Comparison of ENCODE assay signal across 21 cellular contexts in the genomic region with DNA sequence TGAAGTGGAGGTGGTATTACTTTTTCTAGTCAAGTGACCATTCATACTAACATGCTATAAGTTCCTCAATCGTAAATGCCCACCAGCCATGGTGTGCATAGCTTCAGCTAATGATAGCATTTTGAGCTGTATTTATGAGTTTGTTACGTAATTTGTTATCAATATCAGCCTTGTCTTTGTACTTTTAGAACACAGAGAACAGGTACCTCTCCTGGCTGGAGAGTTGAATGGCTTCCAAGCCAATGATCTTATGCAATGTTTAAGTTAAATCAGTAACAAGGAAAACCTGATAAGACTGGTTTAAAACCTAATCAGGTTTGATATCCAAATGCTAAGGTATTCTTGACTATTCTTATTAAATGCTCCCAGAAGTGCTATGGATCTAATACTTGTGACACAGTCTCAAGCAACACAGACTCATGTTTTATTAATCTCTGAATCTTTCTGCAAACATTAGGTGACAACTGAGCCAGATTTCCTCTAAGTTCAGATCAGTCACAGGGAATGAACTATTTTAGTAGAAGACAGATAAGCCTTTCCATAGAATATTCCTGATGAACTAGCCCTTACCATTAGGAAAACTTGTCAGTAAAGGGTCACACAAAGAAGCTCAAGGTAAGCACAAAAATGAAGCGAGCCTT.
DNase-seq lines count a peak whose midpoint lies in the region; ATAC-seq, FAIRE-seq and TF ChIP-seq lines count a peak whose summit lies in the region.
"Had no signal": no experiment of that assay in that cellular context is flagged by ENCODE, and none has a peak within 500 bp of the region (broad histone marks: within the 10 kb centered on the region; RNA-seq: fewer than 3 reads in every experiment).

No MANE protein-coding gene starts in this region.

- no peak overlapping the region for H2AFZ ChIP-seq in hepatocyte
- H2AFZ ChIP-seq: GM23338 had no signal

- DNase-seq in A549 (ENCODE audit: low read depth in 1 of 2, low spot score in 1 of 2) = no peak
- peak; percentile 19 for DNase-seq in OCI-M1 (lab: John Stamatoyannopoulos, UW)
- peak; percentile 17 for DNase-seq in hepatocyte (ENCODE audit: low spot score)
- DNase-seq in MV-4-11 (lab: John Stamatoyannopoulos, UW) = no peak
- no peak for DNase-seq in amniotic stem cell (lab: John Stamatoyannopoulos, UW)
- DNase-seq: DMS153, GDM1, MG63, NCI-H1105, NCI-H1694, NCI-H2081 treated with DMSO at 0.1 percent for 48 hours, NCI-H748 treated with DMSO at 0.1 percent for 48 hours, RPMI8226, SHP77 treated with DMSO at 0.1 percent for 48 hours had no signal

- H3K27ac ChIP-seq in A549 = no peak overlapping the region
- peak overlapping the region; percentile 56 for H3K27ac ChIP-seq in hepatocyte
- peak overlapping the region; percentile 51 to 53 for H3K27ac ChIP-seq in mucosa of rectum (ENCODE audit: low read depth in 2 of 2, low read length in 2 of 2)
- H3K27ac ChIP-seq: 22Rv1, KMS-11 had no signal

- TF ChIP-seq EP300 in A549 (IDR thresholded peaks at IDR 0.05) = no peak

- no peak for ATAC-seq in A549
- no peak for ATAC-seq in HG03139 (IDR thresholded peaks at IDR 0.05; ENCODE audit: unreplicated experiment)
- ATAC-seq in SK-N-SH treated with all-trans-retinoic acid at 6 μM for 48 hours = no peak
- ATAC-seq: GM23338, HCT116 had no signal

- POLR2A ChIA-PET in A549 (lab: Yijun Ruan, JAX) = no interaction called here

- no peak for TF ChIP-seq POLR2A in A549 (IDR thresholded peaks at IDR 0.05; ENCODE audit: low read length)

- TF ChIP-seq CTCF in A549 (IDR thresholded peaks at IDR 0.05) = no peak
- TF ChIP-seq CTCF in hepatocyte (IDR thresholded peaks at IDR 0.05; ENCODE audit: poor library complexity) = no peak

- peaks cover 46% of the 10 kb centered on the region for H3K79me2 ChIP-seq in hepatocyte

- H3K4me2 ChIP-seq in A549 = peak overlapping the region; percentile 25; the same call in 1 of the 3 replicates
- peak overlapping the region; percentile 42 for H3K4me2 ChIP-seq in hepatocyte
- H3K4me2 ChIP-seq: GM23338, KMS-11 had no signal

- CTCF ChIA-PET in A549 (lab: Yijun Ruan, JAX) = no interaction called here

- no peak overlapping the region for H3K4me3 ChIP-seq in A549
- H3K4me3 ChIP-seq in hepatocyte = no peak overlapping the region
- no peak overlapping the region for H3K4me3 ChIP-seq in mucosa of rectum (ENCODE audit: low read length in 2 of 2)
- H3K4me3 ChIP-seq: GM23338, MG63 had no signal

- H3K9me2 ChIP-seq in hepatocyte (replicated peaks; ENCODE audit: insufficient read depth) = no peaks in the 10 kb centered on the region

- H3K9me3 ChIP-seq in A549 (no peaks in the 10 kb centered on the region), hepatocyte (ENCODE audit: low read depth) (no peaks in the 10 kb centered on the region), mucosa of rectum (ENCODE audit: control insufficient read depth in 2 of 2, low read length in 2 of 2) (no peaks in the 10 kb centered on the region)
- H3K9me3 ChIP-seq: MG63 had no signal

- H3K36me3 ChIP-seq in hepatocyte (replicated peaks; ENCODE audit: insufficient read depth, low read depth) (no peaks in the 10 kb centered on the region), mucosa of rectum (ENCODE audit: control insufficient read depth in 2 of 2, insufficient read depth in 2 of 2, low read length in 2 of 2) (no peaks in the 10 kb centered on the region)
- H3K36me3 ChIP-seq: MG63 had no signal

- no peak for TF ChIP-seq RAD21 in A549 (conservative IDR thresholded peaks at IDR 0.05 in 1 of 2, IDR thresholded peaks at IDR 0.05 in 1 of 2)

- no peak overlapping the region for H3K9ac ChIP-seq in mucosa of rectum (ENCODE audit: low read depth in 1 of 2, low read length in 2 of 2)
- H3K9ac ChIP-seq: KMS-11 had no signal

- no peak for FAIRE-seq in A549 (lab: Jason Lieb, UNC)

- peaks cover 54% of the 10 kb centered on the region for H3K4me1 ChIP-seq in A549
- H3K4me1 ChIP-seq in hepatocyte (ENCODE audit: insufficient read depth) = peaks cover 5% of the 10 kb centered on the region
- peaks cover 19 to 46% of the 10 kb centered on the region in 2 donors for H3K4me1 ChIP-seq in mucosa of rectum (ENCODE audit: control insufficient read depth in 2 of 2, insufficient read depth in 2 of 2, low read length in 2 of 2)

- no peaks in the 10 kb centered on the region for H4K20me1 ChIP-seq in hepatocyte (ENCODE audit: insufficient read depth, poor library complexity, severe bottlenecking)

- H3K27me3 ChIP-seq in hepatocyte (no peaks in the 10 kb centered on the region), mucosa of rectum (ENCODE audit: control insufficient read depth in 2 of 2, insufficient read depth in 2 of 2, low read length in 2 of 2) (no peaks in the 10 kb centered on the region)
- H3K27me3 ChIP-seq: MG63 had no signal

- 85% methylated on average over 3 of the region's 3 CpGs for WGBS in A549 (ENCODE audit: missing lambda C conversion rate)
- WGBS in hepatocyte (ENCODE audit: low lambda C conversion rate, missing lambda C conversion rate) = 70% methylated on average over 3 of the region's 3 CpGs

TF ChIP-seq in A549, 52 proteins besides CTCF, POLR2A, EP300 and RAD21:
- no peak for TF ChIP-seq FOXS1 (CRISPR knock-in tag; IDR thresholded peaks at IDR 0.05)
- TF ChIP-seq RFX5 (IDR thresholded peaks at IDR 0.05) = no peak
- no peak for TF ChIP-seq RNF2 (IDR thresholded peaks at IDR 0.05; ENCODE audit: borderline replicate concordance, low read depth)
- TF ChIP-seq, protein P1, sequence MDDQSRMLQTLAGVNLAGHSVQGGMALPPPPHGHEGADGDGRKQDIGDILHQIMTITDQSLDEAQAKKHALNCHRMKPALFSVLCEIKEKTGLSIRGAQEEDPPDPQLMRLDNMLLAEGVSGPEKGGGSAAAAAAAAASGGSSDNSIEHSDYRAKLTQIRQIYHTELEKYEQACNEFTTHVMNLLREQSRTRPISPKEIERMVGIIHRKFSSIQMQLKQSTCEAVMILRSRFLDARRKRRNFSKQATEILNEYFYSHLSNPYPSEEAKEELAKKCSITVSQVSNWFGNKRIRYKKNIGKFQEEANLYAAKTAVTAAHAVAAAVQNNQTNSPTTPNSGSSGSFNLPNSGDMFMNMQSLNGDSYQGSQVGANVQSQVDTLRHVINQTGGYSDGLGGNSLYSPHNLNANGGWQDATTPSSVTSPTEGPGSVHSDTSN (IDR thresholded peaks at IDR 0.05) = no peak
- no peak for TF ChIP-seq ZNF302 (CRISPR knock-in tag; IDR thresholded peaks at IDR 0.05)
- no peak for TF ChIP-seq EHF (CRISPR knock-in tag; IDR thresholded peaks at IDR 0.05)

TF ChIP-seq in SK-N-SH treated with all-trans-retinoic acid at 6 μM for 48 hours, 23 proteins besides CTCF, POLR2A, EP300 and RAD21 (continues in another document):
- TF ChIP-seq, protein P2, sequence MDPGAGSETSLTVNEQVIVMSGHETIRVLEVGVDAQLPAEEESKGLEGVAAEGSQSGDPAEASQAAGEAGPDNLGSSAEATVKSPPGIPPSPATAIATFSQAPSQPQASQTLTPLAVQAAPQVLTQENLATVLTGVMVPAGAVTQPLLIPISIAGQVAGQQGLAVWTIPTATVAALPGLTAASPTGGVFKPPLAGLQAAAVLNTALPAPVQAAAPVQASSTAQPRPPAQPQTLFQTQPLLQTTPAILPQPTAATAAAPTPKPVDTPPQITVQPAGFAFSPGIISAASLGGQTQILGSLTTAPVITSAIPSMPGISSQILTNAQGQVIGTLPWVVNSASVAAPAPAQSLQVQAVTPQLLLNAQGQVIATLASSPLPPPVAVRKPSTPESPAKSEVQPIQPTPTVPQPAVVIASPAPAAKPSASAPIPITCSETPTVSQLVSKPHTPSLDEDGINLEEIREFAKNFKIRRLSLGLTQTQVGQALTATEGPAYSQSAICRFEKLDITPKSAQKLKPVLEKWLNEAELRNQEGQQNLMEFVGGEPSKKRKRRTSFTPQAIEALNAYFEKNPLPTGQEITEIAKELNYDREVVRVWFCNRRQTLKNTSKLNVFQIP (CRISPR knock-in tag; IDR thresholded peaks at IDR 0.05; ENCODE audit: borderline replicate concordance, low read depth) = no peak
- TF ChIP-seq ZFP30 (CRISPR knock-in tag; IDR thresholded peaks at IDR 0.05) (no peak), TOX (CRISPR knock-in tag; IDR thresholded peaks at IDR 0.05; ENCODE audit: borderline replicate concordance) (no peak), SNAI2 (CRISPR knock-in tag; IDR thresholded peaks at IDR 0.05) (no peak), TCF4 (CRISPR knock-in tag; IDR thresholded peaks at IDR 0.05; ENCODE audit: borderline replicate concordance) (no peak), RARB (CRISPR knock-in tag; IDR thresholded peaks at IDR 0.05) (no peak), ISL1 (CRISPR knock-in tag; IDR thresholded peaks at IDR 0.05) (no peak)
- TF ChIP-seq, protein P3, sequence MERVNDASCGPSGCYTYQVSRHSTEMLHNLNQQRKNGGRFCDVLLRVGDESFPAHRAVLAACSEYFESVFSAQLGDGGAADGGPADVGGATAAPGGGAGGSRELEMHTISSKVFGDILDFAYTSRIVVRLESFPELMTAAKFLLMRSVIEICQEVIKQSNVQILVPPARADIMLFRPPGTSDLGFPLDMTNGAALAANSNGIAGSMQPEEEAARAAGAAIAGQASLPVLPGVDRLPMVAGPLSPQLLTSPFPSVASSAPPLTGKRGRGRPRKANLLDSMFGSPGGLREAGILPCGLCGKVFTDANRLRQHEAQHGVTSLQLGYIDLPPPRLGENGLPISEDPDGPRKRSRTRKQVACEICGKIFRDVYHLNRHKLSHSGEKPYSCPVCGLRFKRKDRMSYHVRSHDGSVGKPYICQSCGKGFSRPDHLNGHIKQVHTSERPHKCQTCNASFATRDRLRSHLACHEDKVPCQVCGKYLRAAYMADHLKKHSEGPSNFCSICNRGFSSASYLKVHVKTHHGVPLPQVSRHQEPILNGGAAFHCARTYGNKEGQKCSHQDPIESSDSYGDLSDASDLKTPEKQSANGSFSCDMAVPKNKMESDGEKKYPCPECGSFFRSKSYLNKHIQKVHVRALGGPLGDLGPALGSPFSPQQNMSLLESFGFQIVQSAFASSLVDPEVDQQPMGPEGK (CRISPR knock-in tag; IDR thresholded peaks at IDR 0.05; ENCODE audit: borderline replicate concordance) = no peak
- TF ChIP-seq, protein P4, sequence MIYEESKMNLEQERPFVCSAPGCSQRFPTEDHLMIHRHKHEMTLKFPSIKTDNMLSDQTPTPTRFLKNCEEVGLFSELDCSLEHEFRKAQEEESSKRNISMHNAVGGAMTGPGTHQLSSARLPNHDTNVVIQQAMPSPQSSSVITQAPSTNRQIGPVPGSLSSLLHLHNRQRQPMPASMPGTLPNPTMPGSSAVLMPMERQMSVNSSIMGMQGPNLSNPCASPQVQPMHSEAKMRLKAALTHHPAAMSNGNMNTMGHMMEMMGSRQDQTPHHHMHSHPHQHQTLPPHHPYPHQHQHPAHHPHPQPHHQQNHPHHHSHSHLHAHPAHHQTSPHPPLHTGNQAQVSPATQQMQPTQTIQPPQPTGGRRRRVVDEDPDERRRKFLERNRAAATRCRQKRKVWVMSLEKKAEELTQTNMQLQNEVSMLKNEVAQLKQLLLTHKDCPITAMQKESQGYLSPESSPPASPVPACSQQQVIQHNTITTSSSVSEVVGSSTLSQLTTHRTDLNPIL (CRISPR knock-in tag; IDR thresholded peaks at IDR 0.05; ENCODE audit: low read depth) = no peak

Comparison
In these comparisons a context has a peak if more than half of its experiments do, and no peak if none do; other contexts are left out.
1. DNase-seq: peak in OCI-M1 (single experiment) and hepatocyte (single experiment); none in A549 (0 of 2), MV-4-11 (single experiment) and amniotic stem cell (single experiment).
2. H3K27ac ChIP-seq: peak in hepatocyte (single experiment) and mucosa of rectum (2 of 2); none in A549 (0 of 2).